ENCODE assay signal across 12 cellular contexts in the genomic region with DNA sequence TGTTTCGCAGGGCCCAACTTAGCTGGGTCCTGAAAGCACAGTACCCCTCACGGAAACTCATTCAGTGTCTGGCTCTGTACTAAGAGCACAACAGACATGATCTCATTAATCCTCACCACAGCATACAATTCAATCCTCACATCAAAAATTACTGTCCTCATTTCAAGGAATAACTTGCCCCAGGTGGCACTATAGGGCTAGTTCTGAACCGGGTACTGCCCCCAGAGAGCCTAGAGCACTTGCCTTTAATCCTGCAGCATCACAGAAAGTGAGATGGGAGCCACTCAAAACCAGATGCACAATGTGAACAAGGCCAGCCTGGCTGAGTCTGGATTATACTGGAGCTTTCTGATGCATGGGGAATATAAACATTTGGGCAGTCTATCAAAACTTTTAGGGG.
A peak's percentile ranks its signal among the peaks of the same experiment; 100 is the strongest.
DNase-seq lines count a peak whose midpoint lies in the region; ATAC-seq, FAIRE-seq and TF ChIP-seq lines count a peak whose summit lies in the region.
"Had no signal": no experiment of that assay in that cellular context is flagged by ENCODE, and none has a peak within 500 bp of the region (broad histone marks: within the 10 kb centered on the region; RNA-seq: fewer than 3 reads in every experiment).

No MANE protein-coding gene starts in this region.

- H3K4me3 ChIP-seq in DND-41 (ENCODE audit: low read depth in 1 of 2, low read length in 2 of 2) (no peak overlapping the region), Panc1 (ENCODE audit: low read depth in 2 of 2, low read length in 2 of 2) (no peak overlapping the region), keratinocyte (ENCODE audit: control insufficient read depth in 2 of 3, extremely low read depth in 1 of 3, insufficient read depth in 2 of 3, low read depth in 1 of 3, low read length in 3 of 3) (no peak overlapping the region)
- H3K4me3 ChIP-seq: esophagus squamous epithelium, skin epidermis had no signal

- peak; percentile 13 for FAIRE-seq in keratinocyte (lab: Jason Lieb, UNC)

- H3K36me3 Mint-ChIP-seq in activated CD4-positive, alpha-beta memory T cell treated with anti-CD3 and anti-CD28 coated beads for 36 hours = no peaks in the 10 kb centered on the region
- H3K36me3 Mint-ChIP-seq: CD8-positive, alpha-beta T cell had no signal

- in situ Hi-C loops in Panc1 (cut with HindIII; ENCODE audit: low pct_unique_long_range_greater_than_20kb, low sequenced_read_pairs) = no loop called here

- H3K79me2 ChIP-seq in DND-41 (ENCODE audit: insufficient read depth, low read length) (no peaks in the 10 kb centered on the region), keratinocyte (ENCODE audit: control insufficient read depth, insufficient read depth, low read length) (peaks cover 82% of the 10 kb centered on the region)

- no peaks in the 10 kb centered on the region for H3K9me3 ChIP-seq in DND-41 (ENCODE audit: insufficient read depth, low read length, severe bottlenecking)
- H3K9me3 ChIP-seq in Panc1 (ENCODE audit: control insufficient read depth, insufficient read depth, low read depth, low read length) = no peaks in the 10 kb centered on the region
- H3K9me3 ChIP-seq in keratinocyte (ENCODE audit: control insufficient read depth, low read depth, low read length) = no peaks in the 10 kb centered on the region
- H3K9me3 ChIP-seq: esophagus squamous epithelium, neutrophil had no signal

- H3K9me1 ChIP-seq in keratinocyte (ENCODE audit: control insufficient read depth, extremely low read depth, insufficient read depth, low read length) = no peaks in the 10 kb centered on the region

- no peak overlapping the region for H2AFZ ChIP-seq in DND-41 (ENCODE audit: low read depth, low read length)
- no peak overlapping the region for H2AFZ ChIP-seq in keratinocyte (ENCODE audit: control insufficient read depth, low read length)

- no peaks in the 10 kb centered on the region for H3K27me3 ChIP-seq in DND-41 (ENCODE audit: insufficient read depth, low read length, poor library complexity)
- H3K27me3 ChIP-seq in Panc1 (ENCODE audit: control insufficient read depth, insufficient read depth, low read length) = no peaks in the 10 kb centered on the region
- H3K27me3 ChIP-seq in keratinocyte (ENCODE audit: control insufficient read depth, extremely low read depth, insufficient read depth, low read length) = no peaks in the 10 kb centered on the region
- H3K27me3 ChIP-seq: esophagus squamous epithelium, neutrophil had no signal

- POLR2A ChIA-PET in Panc1 (lab: Charles Lee) = no interaction called here
- POLR2A ChIA-PET in activated CD4-positive, alpha-beta memory T cell treated with anti-CD3 and anti-CD28 coated beads for 36 hours (lab: Charles Lee) = no interaction called here

- peaks cover 3% of the 10 kb centered on the region for H3K27me3 Mint-ChIP-seq in activated CD4-positive, alpha-beta memory T cell treated with anti-CD3 and anti-CD28 coated beads for 36 hours

- H3K9ac ChIP-seq in DND-41 (ENCODE audit: low read depth, low read length) (no peak overlapping the region), keratinocyte (ENCODE audit: control insufficient read depth, extremely low read depth, insufficient read depth, low read length) (no peak overlapping the region)

- H4K20me1 ChIP-seq in DND-41 (ENCODE audit: insufficient read depth, low read length) (no peaks in the 10 kb centered on the region), keratinocyte (ENCODE audit: control insufficient read depth, extremely low read depth, insufficient read depth, low read length) (no peaks in the 10 kb centered on the region)

- no TSS peak for BruUV-seq in Panc1 (replicated peaks; lab: Mats Ljungman, UMichigan)

- H3K4me2 ChIP-seq in DND-41 (ENCODE audit: insufficient read depth, low read length) (no peak overlapping the region), keratinocyte (ENCODE audit: control insufficient read depth, extremely low read depth, insufficient read depth, low read depth, low read length) (no peak overlapping the region)

- dilution Hi-C loops in keratinocyte (cut with MboI; ENCODE audit: extremely low pct_ligation_motif_present, low sequenced_read_pairs) = no loop called here

- DNase-seq in DND-41 (peak; percentile 13), HT-29 (ENCODE audit: low spot score) (peak; percentile 43), Panc1 (ENCODE audit: low read depth, low spot score) (no peak), keratinocyte (ENCODE audit: low read depth, low spot score) (no peak), NCI-H146 (lab: John Stamatoyannopoulos, UW) (no peak), left lobe of liver (ENCODE audit: low spot score) (no peak)
- DNase-seq in activated CD4-positive, alpha-beta memory T cell treated with anti-CD3 and anti-CD28 coated beads for 36 hours = no peak
- DNase-seq: CD8-positive, alpha-beta T cell; esophagus squamous epithelium; NCI-H82 had no signal

- ATAC-seq in DND-41 (ENCODE audit: insufficient read depth, low read depth) (peak; percentile 45; the same call in 1 of the 3 replicates), Panc1 (0 out of 2 replicates have a peak, but pooled peaks have one; percentile 63), left lobe of liver (no peak)
- ATAC-seq: CD8-positive, alpha-beta T cell had no signal

- no peaks in the 10 kb centered on the region for H3K4me1 Mint-ChIP-seq in activated CD4-positive, alpha-beta memory T cell treated with anti-CD3 and anti-CD28 coated beads for 36 hours (ENCODE audit: low read depth)

- H3K27ac ChIP-seq in DND-41 (ENCODE audit: low read length) = no peak overlapping the region
- no peak overlapping the region for H3K27ac ChIP-seq in Panc1 (ENCODE audit: low read length)
- H3K27ac ChIP-seq in keratinocyte (ENCODE audit: control insufficient read depth, insufficient read depth, low read length) = no peak overlapping the region
- H3K27ac ChIP-seq: esophagus squamous epithelium, neutrophil, skin epidermis had no signal

- H3K4me1 ChIP-seq in DND-41 (ENCODE audit: insufficient read depth, low read length) (no peaks in the 10 kb centered on the region), Panc1 (ENCODE audit: control insufficient read depth, insufficient read depth, low read length) (peaks cover 8% of the 10 kb centered on the region; the same call in 1 of the 2 replicates), keratinocyte (ENCODE audit: control insufficient read depth, extremely low read depth, insufficient read depth, low read length) (peaks cover 8% of the 10 kb centered on the region)

- H3K9me3 Mint-ChIP-seq in activated CD4-positive, alpha-beta memory T cell treated with anti-CD3 and anti-CD28 coated beads for 36 hours = no peaks in the 10 kb centered on the region
- H3K9me3 Mint-ChIP-seq: CD8-positive, alpha-beta T cell had no signal

- H3K36me3 ChIP-seq in DND-41 (ENCODE audit: insufficient read depth, low read length) (no peaks in the 10 kb centered on the region), Panc1 (ENCODE audit: control insufficient read depth, insufficient read depth, low read length) (no peaks in the 10 kb centered on the region; the same call in 1 of the 2 replicates), keratinocyte (ENCODE audit: control insufficient read depth in 2 of 2, extremely low read depth in 1 of 2, insufficient read depth in 2 of 2, low read length in 2 of 2) (peaks cover 10 to 11% of the 10 kb centered on the region in 2 experiments)
- H3K36me3 ChIP-seq: esophagus squamous epithelium, neutrophil had no signal

- TF ChIP-seq CTCF in DND-41 (IDR thresholded peaks at IDR 0.05; ENCODE audit: borderline replicate concordance, extremely low read depth, low read length, poor library complexity, severe bottlenecking) (peak; percentile 24), Panc1 (IDR thresholded peaks at IDR 0.05) (peak; percentile 21; the same call in 1 of the 2 replicates), keratinocyte (optimal IDR thresholded peaks at IDR 0.05 in 1 of 3, IDR thresholded peaks at IDR 0.05 in 1 of 3, conservative IDR thresholded peaks at IDR 0.05 in 1 of 3; ENCODE audit: extremely low read depth in 1 of 3, insufficient read depth in 2 of 3, low read length in 3 of 3) (peak in 1 of 3 experiments; percentile 20)

- H3K4me3 Mint-ChIP-seq in activated CD4-positive, alpha-beta memory T cell treated with anti-CD3 and anti-CD28 coated beads for 36 hours = no peak overlapping the region
- H3K4me3 Mint-ChIP-seq: CD8-positive, alpha-beta T cell had no signal

- no peak overlapping the region for H3K27ac Mint-ChIP-seq in activated CD4-positive, alpha-beta memory T cell treated with anti-CD3 and anti-CD28 coated beads for 36 hours
- H3K27ac Mint-ChIP-seq: CD8-positive, alpha-beta T cell had no signal

- CTCF ChIA-PET in Panc1 (lab: Charles Lee) = no interaction called here
- CTCF ChIA-PET in activated CD4-positive, alpha-beta memory T cell treated with anti-CD3 and anti-CD28 coated beads for 36 hours (lab: Charles Lee) = no interaction called here

- intact Hi-C loops in Panc1 (cut with micrococcal nuclease; ENCODE audit: unreplicated experiment) = no loop called here
- intact Hi-C loops in activated CD4-positive, alpha-beta memory T cell treated with anti-CD3 and anti-CD28 coated beads for 36 hours (cut with micrococcal nuclease) = no loop called here

Comparison
In these comparisons a context has a peak if more than half of its experiments do, and no peak if none do; other contexts are left out.
1. DNase-seq: peak in DND-41 (single experiment) and HT-29 (single experiment); none in Panc1 (single experiment), keratinocyte (single experiment), NCI-H146 (single experiment), activated CD4-positive, alpha-beta memory T cell treated with anti-CD3 and anti-CD28 coated beads for 36 hours (single experiment) and left lobe of liver (single experiment).